In genomic region chr5:20494706-20495105, GRCh38 we compare ENCODE assay signal across 26 cellular contexts.
DNase-seq lines count a peak whose midpoint lies in the region; ATAC-seq, FAIRE-seq and TF ChIP-seq lines count a peak whose summit lies in the region.
"Had no signal": no experiment of that assay in that cellular context is flagged by ENCODE, and none has a peak within 500 bp of the region (broad histone marks: within the 10 kb centered on the region; RNA-seq: fewer than 3 reads in every experiment).

No MANE protein-coding gene starts in this region.

- no peaks in the 10 kb centered on the region for H3K9me2 ChIP-seq in Loucy (replicated peaks; ENCODE audit: low read depth, low read length)

- TF ChIP-seq POLR2A in K562 (conservative IDR thresholded peaks at IDR 0.05), result no peak

- TF ChIP-seq CTCF in Loucy (conservative IDR thresholded peaks at IDR 0.05; ENCODE audit: low read length), result no peak
- no peak for TF ChIP-seq CTCF in K562 (IDR thresholded peaks at IDR 0.05 in 2 of 3, conservative IDR thresholded peaks at IDR 0.05 in 1 of 3; ENCODE audit: insufficient read depth in 2 of 3, low read depth in 1 of 3, low read length in 3 of 3)

- no peaks in the 10 kb centered on the region for H3K9me1 ChIP-seq in K562 (ENCODE audit: control insufficient read depth, insufficient read depth, low read length)

- H3K27ac ChIP-seq in K562 (ENCODE audit: extremely low read depth, low read depth, low read length), result no peak overlapping the region
- H3K27ac ChIP-seq: BLaER1 had no signal

- TF ChIP-seq EP300 in K562 (IDR thresholded peaks at IDR 0.05; ENCODE audit: low read length), result no peak

- H3K36me3 ChIP-seq in Loucy (ENCODE audit: insufficient read depth, low read length), result no peaks in the 10 kb centered on the region
- no peaks in the 10 kb centered on the region for H3K36me3 ChIP-seq in K562 (ENCODE audit: control insufficient read depth, insufficient read depth, low read length)
- H3K36me3 ChIP-seq: BE2C, BLaER1 had no signal

- POLR2A ChIA-PET in K562 (lab: Yijun Ruan, JAX), result no interaction called here

- in situ Hi-C loops in G401 (cut with HindIII; ENCODE audit: low sequenced_read_pairs), result no loop called here
- in situ Hi-C loops in K562 (cut with MboI), result no loop called here

- no peak for FAIRE-seq in K562 (lab: Jason Lieb, UNC)
- FAIRE-seq: A204.1, G401.6, GM12891, GM19239 had no signal

- H2AFZ ChIP-seq in Loucy (ENCODE audit: low read length) (0 out of 2 replicates have a peak overlapping the region, but pooled peaks have one; percentile 37), K562 (ENCODE audit: low read depth, low read length) (no peak overlapping the region)

- H3K9me3 ChIP-seq in Loucy (ENCODE audit: insufficient read depth, low read depth, low read length) (no peaks in the 10 kb centered on the region), K562 (replicated peaks; ENCODE audit: control insufficient read depth, insufficient read depth, low read depth, low read length) (peaks cover 1% of the 10 kb centered on the region; the same call in 1 of the 2 replicates)
- H3K9me3 ChIP-seq: BE2C, BLaER1 had no signal

- peaks cover 5% of the 10 kb centered on the region for H3K4me1 ChIP-seq in Loucy (ENCODE audit: insufficient read depth, low read length, poor library complexity, severe bottlenecking)
- H3K4me1 ChIP-seq in K562 (replicated peaks in 1 of 2; ENCODE audit: control insufficient read depth in 2 of 2, insufficient read depth in 2 of 2, low read length in 2 of 2), result no peaks in the 10 kb centered on the region
- H3K4me1 ChIP-seq: BE2C, BLaER1 had no signal

- H3K9ac ChIP-seq in Loucy (ENCODE audit: low read depth, low read length, poor library complexity, severe bottlenecking), result no peak overlapping the region
- H3K9ac ChIP-seq in K562 (ENCODE audit: insufficient read depth in 1 of 2, low read depth in 2 of 2, low read length in 2 of 2), result no peak overlapping the region
- H3K9ac ChIP-seq: BLaER1 had no signal

- H4K20me1 ChIP-seq in Loucy (ENCODE audit: insufficient read depth, low read length, poor library complexity, severe bottlenecking), result no peaks in the 10 kb centered on the region
- no peaks in the 10 kb centered on the region for H4K20me1 ChIP-seq in K562 (replicated peaks; ENCODE audit: control insufficient read depth, insufficient read depth, low read length)
- H4K20me1 ChIP-seq: BLaER1 had no signal

- H3K4me2 ChIP-seq in Loucy (ENCODE audit: low read depth, low read length, poor library complexity, severe bottlenecking) (no peak overlapping the region), K562 (ENCODE audit: insufficient read depth, low read length) (no peak overlapping the region)
- H3K4me2 ChIP-seq: BLaER1 had no signal

- H3K27me3 ChIP-seq in Loucy (ENCODE audit: insufficient read depth, low read length, poor library complexity, severe bottlenecking) (no peaks in the 10 kb centered on the region), K562 (ENCODE audit: control insufficient read depth in 2 of 2, insufficient read depth in 2 of 2, low read length in 2 of 2) (no peaks in the 10 kb centered on the region)
- H3K27me3 ChIP-seq: BE2C, BLaER1 had no signal

- no TSS peak for BruUV-seq in K562 (replicated peaks; lab: Mats Ljungman, UMichigan)

- 0% methylated on average over 5 of the region's 5 CpGs for WGBS in K562 (ENCODE audit: insufficient coverage, low coverage, missing lambda C conversion rate)

- intact Hi-C loops in K562 (cut with micrococcal nuclease), result no loop called here

- peak; percentile 84 for DNase-seq in G401 (ENCODE audit: low spot score)
- no peak for DNase-seq in K562 (ENCODE audit: extremely low read depth in 1 of 4, low spot score in 3 of 4)
- peak; percentile 57 for DNase-seq in cerebellum (ENCODE audit: low spot score)
- DNase-seq in NCI-H82 (lab: John Stamatoyannopoulos, UW), result no peak
- no peak for DNase-seq in activated CD4-positive, alpha-beta T cell treated with anti-CD3 and anti-CD28 coated beads for 48 hours
- DNase-seq in hippocampal formation (lab: John Stamatoyannopoulos, UW), result no peak
- DNase-seq: 8988T; ACHN; BE2C; CD4-positive, alpha-beta memory T cell; CD4-positive, CD25-positive, alpha-beta regulatory T cell; CD8-positive, alpha-beta memory T cell; COR-L47; DMS 273 treated with DMSO at 0.1 percent for 48 hours; DMS153; DMS53; DMS79; DND-41; EL; GF-D8 had no signal

- H3K79me2 ChIP-seq in Loucy (ENCODE audit: insufficient read depth, low read length), result no peaks in the 10 kb centered on the region
- H3K79me2 ChIP-seq in K562 (ENCODE audit: control insufficient read depth, insufficient read depth, low read length), result no peaks in the 10 kb centered on the region

- ATAC-seq in K562, result no peak

- CTCF ChIA-PET in K562 (lab: Yijun Ruan, JAX; ENCODE audit: low intra/inter-chr PET ratio), result no interaction called here

- H3F3A ChIP-seq in Loucy (ENCODE audit: low read depth), result no peaks in the 10 kb centered on the region

- H3K4me3 ChIP-seq in Loucy (ENCODE audit: low read length, poor library complexity, severe bottlenecking), result no peak overlapping the region
- no peak overlapping the region for H3K4me3 ChIP-seq in K562
- H3K4me3 ChIP-seq: BLaER1 had no signal

- no peak for TF ChIP-seq RAD21 in K562 (CRISPR knock-in tag; conservative IDR thresholded peaks at IDR 0.05 in 1 of 2, IDR thresholded peaks at IDR 0.05 in 1 of 2)

TF ChIP-seq in K562, 482 proteins besides CTCF, POLR2A, EP300 and RAD21:
- TF ChIP-seq MAFG (tag; conservative IDR thresholded peaks at IDR 0.05), result 0 out of 2 replicates have a peak, but pooled peaks have one; percentile 7
- TF ChIP-seq COPS2 (conservative IDR thresholded peaks at IDR 0.05), result no peak
- TF ChIP-seq CCAR2 (IDR thresholded peaks at IDR 0.05; ENCODE audit: low read depth, low read length), result no peak
- TF ChIP-seq RREB1 (CRISPR knock-in tag; IDR thresholded peaks at IDR 0.05), result no peak
- no peak for TF ChIP-seq RBM15 (IDR thresholded peaks at IDR 0.05; ENCODE audit: insufficient read depth, low read length)

Comparison
In these comparisons a context has a peak if more than half of its experiments do, and no peak if none do; other contexts are left out.
1. DNase-seq: peak in G401 (single experiment) and cerebellum (single experiment); none in K562 (0 of 4), NCI-H82 (single experiment), activated CD4-positive, alpha-beta T cell treated with anti-CD3 and anti-CD28 coated beads for 48 hours (single experiment) and hippocampal formation (0 of 2).